1 cellular context compared by ENCODE assay signal in the genomic region with DNA sequence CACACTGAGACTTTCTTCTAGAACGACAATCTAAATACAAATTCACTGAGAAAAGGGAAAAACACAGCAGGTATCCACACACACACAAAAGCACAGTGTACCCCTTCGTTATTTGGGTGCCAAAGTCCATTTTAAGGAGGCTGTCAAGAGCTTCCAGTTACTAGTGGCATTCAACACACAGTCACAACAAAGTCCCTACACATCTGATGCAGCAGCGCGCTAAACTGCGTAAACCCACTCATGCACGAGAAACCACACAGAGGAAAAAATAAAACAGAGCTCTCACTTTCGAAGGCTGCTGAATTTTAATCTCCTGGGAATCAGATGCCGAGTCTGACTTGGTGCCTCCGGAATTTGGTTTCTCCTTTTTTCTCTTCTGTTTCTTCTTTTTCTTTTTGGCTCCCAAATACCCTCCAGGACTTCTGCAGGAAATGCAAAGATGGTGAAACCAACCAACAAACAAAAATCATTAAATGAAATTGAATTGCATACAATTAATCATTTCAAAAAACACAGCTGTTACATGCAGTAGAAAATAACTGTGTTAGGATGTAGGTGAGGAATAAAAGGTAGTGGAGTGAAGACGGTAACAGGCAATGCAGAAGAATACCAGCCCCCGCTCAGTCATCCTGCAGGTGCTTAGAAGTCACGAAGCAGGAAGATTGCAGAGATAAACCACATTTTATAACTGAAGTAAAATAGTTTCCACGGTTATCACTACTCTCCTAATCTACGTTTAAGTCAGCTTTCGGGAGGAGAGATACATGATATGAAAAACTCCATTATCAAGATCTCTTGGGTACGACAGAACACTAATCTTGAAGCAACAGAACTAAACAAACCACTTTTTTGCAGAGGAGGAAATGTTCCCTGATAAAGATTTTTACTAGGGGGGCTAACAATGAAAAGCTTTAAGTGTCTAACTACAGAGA.
TF ChIP-seq lines count a peak whose summit lies in the region.

No MANE protein-coding gene starts in this region.

TF ChIP-seq in GM12878, 131 proteins besides CTCF, POLR2A, EP300 and RAD21 (continues in another document):
- TF ChIP-seq EZH2 (IDR thresholded peaks at IDR 0.05; ENCODE audit: borderline replicate concordance, control insufficient read depth, low read depth, low read length) (no peak), TAF1 (IDR thresholded peaks at IDR 0.05; ENCODE audit: borderline replicate concordance, low read depth, low read length) (no peak), CHD1 (IDR thresholded peaks at IDR 0.05; ENCODE audit: low read depth, low read length) (no peak), HDGF (IDR thresholded peaks at IDR 0.05) (no peak), E2F4 (IDR thresholded peaks at IDR 0.05; ENCODE audit: low read depth, low read length) (no peak), POU2F2 (IDR thresholded peaks at IDR 0.05; ENCODE audit: borderline replicate concordance, low read depth, low read length) (peak; percentile 53; the same call in 1 of the 3 replicates), ZNF592 (IDR thresholded peaks at IDR 0.05) (peak; percentile 84; the same call in 1 of the 2 replicates), STAT1 (conservative IDR thresholded peaks at IDR 0.05) (no peak), POLR2AphosphoS2 (IDR thresholded peaks at IDR 0.05; ENCODE audit: low read depth, low read length) (no peak), SRF (IDR thresholded peaks at IDR 0.05; ENCODE audit: low read depth in 2 of 2, low read length in 2 of 2) (no peak), KAT2A (conservative IDR thresholded peaks at IDR 0.05; ENCODE audit: control insufficient read depth, low read depth, low read length) (no peak), MYB (IDR thresholded peaks at IDR 0.05; ENCODE audit: borderline replicate concordance, low read depth, low read length) (0 out of 2 replicates have a peak, but pooled peaks have one; percentile 54), MYC (IDR thresholded peaks at IDR 0.05; ENCODE audit: insufficient read depth, insufficient read length, insufficient replicate concordance, low read length, severe bottlenecking) (no peak), MTA2 (IDR thresholded peaks at IDR 0.05; ENCODE audit: low read depth) (peak; percentile 97), HDAC2 (IDR thresholded peaks at IDR 0.05) (no peak), KLF5 (IDR thresholded peaks at IDR 0.05; ENCODE audit: partially characterized antibody) (peak; percentile 68), PAX5 (IDR thresholded peaks at IDR 0.05; ENCODE audit: borderline replicate concordance, low read depth, low read length) (peak; percentile 96), CBX3 (IDR thresholded peaks at IDR 0.05; ENCODE audit: borderline replicate concordance, low read depth) (no peak), PAX8 (IDR thresholded peaks at IDR 0.05) (no peak), RAD51 (IDR thresholded peaks at IDR 0.05) (no peak), TBL1XR1 (IDR thresholded peaks at IDR 0.05; ENCODE audit: low read depth, low read length) (peak; percentile 84; the same call in 1 of the 2 replicates), CHD2 (IDR thresholded peaks at IDR 0.05; ENCODE audit: borderline replicate concordance, low read depth, low read length) (peak; percentile 89; the same call in 1 of the 2 replicates), BMI1 (IDR thresholded peaks at IDR 0.05; ENCODE audit: borderline replicate concordance) (peak; percentile 77), RBBP5 (conservative IDR thresholded peaks at IDR 0.05) (no peak), JUNB (IDR thresholded peaks at IDR 0.05) (no peak; the same call in 1 of the 2 replicates), YBX1 (IDR thresholded peaks at IDR 0.05) (no peak), SMAD5 (IDR thresholded peaks at IDR 0.05; ENCODE audit: low read depth) (no peak), FOS (IDR thresholded peaks at IDR 0.05; ENCODE audit: borderline replicate concordance, extremely low read depth, insufficient read length) (no peak), BHLHE40 (IDR thresholded peaks at IDR 0.05; ENCODE audit: borderline replicate concordance in 1 of 2, low read depth in 2 of 2, low read length in 1 of 2) (peak; percentile 84 to 87), ZZZ3 (IDR thresholded peaks at IDR 0.05; ENCODE audit: control insufficient read depth, insufficient read length, low read depth) (no peak), LARP7 (IDR thresholded peaks at IDR 0.05) (no peak), SIN3A (IDR thresholded peaks at IDR 0.05; ENCODE audit: low read depth, low read length) (no peak), SMARCA5 (IDR thresholded peaks at IDR 0.05) (no peak), SUZ12 (IDR thresholded peaks at IDR 0.05; ENCODE audit: unreplicated experiment) (no peak), NR2F1 (conservative IDR thresholded peaks at IDR 0.05) (peak; percentile 49; the same call in 1 of the 2 replicates), DPF2 (IDR thresholded peaks at IDR 0.05) (peak; percentile 90), ZSCAN29 (IDR thresholded peaks at IDR 0.05) (no peak)
- TF ChIP-seq, protein P1, sequence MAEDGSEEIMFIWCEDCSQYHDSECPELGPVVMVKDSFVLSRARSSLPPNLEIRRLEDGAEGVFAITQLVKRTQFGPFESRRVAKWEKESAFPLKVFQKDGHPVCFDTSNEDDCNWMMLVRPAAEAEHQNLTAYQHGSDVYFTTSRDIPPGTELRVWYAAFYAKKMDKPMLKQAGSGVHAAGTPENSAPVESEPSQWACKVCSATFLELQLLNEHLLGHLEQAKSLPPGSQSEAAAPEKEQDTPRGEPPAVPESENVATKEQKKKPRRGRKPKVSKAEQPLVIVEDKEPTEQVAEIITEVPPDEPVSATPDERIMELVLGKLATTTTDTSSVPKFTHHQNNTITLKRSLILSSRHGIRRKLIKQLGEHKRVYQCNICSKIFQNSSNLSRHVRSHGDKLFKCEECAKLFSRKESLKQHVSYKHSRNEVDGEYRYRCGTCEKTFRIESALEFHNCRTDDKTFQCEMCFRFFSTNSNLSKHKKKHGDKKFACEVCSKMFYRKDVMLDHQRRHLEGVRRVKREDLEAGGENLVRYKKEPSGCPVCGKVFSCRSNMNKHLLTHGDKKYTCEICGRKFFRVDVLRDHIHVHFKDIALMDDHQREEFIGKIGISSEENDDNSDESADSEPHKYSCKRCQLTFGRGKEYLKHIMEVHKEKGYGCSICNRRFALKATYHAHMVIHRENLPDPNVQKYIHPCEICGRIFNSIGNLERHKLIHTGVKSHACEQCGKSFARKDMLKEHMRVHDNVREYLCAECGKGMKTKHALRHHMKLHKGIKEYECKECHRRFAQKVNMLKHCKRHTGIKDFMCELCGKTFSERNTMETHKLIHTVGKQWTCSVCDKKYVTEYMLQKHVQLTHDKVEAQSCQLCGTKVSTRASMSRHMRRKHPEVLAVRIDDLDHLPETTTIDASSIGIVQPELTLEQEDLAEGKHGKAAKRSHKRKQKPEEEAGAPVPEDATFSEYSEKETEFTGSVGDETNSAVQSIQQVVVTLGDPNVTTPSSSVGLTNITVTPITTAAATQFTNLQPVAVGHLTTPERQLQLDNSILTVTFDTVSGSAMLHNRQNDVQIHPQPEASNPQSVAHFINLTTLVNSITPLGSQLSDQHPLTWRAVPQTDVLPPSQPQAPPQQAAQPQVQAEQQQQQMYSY (CRISPR knock-in tag; IDR thresholded peaks at IDR 0.05), result no peak
- TF ChIP-seq, protein P2, sequence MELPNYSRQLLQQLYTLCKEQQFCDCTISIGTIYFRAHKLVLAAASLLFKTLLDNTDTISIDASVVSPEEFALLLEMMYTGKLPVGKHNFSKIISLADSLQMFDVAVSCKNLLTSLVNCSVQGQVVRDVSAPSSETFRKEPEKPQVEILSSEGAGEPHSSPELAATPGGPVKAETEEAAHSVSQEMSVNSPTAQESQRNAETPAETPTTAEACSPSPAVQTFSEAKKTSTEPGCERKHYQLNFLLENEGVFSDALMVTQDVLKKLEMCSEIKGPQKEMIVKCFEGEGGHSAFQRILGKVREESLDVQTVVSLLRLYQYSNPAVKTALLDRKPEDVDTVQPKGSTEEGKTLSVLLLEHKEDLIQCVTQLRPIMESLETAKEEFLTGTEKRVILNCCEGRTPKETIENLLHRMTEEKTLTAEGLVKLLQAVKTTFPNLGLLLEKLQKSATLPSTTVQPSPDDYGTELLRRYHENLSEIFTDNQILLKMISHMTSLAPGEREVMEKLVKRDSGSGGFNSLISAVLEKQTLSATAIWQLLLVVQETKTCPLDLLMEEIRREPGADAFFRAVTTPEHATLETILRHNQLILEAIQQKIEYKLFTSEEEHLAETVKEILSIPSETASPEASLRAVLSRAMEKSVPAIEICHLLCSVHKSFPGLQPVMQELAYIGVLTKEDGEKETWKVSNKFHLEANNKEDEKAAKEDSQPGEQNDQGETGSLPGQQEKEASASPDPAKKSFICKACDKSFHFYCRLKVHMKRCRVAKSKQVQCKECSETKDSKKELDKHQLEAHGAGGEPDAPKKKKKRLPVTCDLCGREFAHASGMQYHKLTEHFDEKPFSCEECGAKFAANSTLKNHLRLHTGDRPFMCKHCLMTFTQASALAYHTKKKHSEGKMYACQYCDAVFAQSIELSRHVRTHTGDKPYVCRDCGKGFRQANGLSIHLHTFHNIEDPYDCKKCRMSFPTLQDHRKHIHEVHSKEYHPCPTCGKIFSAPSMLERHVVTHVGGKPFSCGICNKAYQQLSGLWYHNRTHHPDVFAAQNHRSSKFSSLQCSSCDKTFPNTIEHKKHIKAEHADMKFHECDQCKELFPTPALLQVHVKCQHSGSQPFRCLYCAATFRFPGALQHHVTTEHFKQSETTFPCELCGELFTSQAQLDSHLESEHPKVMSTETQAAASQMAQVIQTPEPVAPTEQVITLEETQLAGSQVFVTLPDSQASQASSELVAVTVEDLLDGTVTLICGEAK (IDR thresholded peaks at IDR 0.05; ENCODE audit: borderline replicate concordance), result no peak
- TF ChIP-seq, protein P3, sequence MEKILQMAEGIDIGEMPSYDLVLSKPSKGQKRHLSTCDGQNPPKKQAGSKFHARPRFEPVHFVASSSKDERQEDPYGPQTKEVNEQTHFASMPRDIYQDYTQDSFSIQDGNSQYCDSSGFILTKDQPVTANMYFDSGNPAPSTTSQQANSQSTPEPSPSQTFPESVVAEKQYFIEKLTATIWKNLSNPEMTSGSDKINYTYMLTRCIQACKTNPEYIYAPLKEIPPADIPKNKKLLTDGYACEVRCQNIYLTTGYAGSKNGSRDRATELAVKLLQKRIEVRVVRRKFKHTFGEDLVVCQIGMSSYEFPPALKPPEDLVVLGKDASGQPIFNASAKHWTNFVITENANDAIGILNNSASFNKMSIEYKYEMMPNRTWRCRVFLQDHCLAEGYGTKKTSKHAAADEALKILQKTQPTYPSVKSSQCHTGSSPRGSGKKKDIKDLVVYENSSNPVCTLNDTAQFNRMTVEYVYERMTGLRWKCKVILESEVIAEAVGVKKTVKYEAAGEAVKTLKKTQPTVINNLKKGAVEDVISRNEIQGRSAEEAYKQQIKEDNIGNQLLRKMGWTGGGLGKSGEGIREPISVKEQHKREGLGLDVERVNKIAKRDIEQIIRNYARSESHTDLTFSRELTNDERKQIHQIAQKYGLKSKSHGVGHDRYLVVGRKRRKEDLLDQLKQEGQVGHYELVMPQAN (conservative IDR thresholded peaks at IDR 0.05), result no peak
- TF ChIP-seq, protein P4, sequence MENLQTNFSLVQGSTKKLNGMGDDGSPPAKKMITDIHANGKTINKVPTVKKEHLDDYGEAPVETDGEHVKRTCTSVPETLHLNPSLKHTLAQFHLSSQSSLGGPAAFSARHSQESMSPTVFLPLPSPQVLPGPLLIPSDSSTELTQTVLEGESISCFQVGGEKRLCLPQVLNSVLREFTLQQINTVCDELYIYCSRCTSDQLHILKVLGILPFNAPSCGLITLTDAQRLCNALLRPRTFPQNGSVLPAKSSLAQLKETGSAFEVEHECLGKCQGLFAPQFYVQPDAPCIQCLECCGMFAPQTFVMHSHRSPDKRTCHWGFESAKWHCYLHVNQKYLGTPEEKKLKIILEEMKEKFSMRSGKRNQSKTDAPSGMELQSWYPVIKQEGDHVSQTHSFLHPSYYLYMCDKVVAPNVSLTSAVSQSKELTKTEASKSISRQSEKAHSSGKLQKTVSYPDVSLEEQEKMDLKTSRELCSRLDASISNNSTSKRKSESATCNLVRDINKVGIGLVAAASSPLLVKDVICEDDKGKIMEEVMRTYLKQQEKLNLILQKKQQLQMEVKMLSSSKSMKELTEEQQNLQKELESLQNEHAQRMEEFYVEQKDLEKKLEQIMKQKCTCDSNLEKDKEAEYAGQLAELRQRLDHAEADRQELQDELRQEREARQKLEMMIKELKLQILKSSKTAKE (IDR thresholded peaks at IDR 0.05; ENCODE audit: low read depth, poor library complexity, severe bottlenecking), result peak; percentile 93
- TF ChIP-seq, protein P5, sequence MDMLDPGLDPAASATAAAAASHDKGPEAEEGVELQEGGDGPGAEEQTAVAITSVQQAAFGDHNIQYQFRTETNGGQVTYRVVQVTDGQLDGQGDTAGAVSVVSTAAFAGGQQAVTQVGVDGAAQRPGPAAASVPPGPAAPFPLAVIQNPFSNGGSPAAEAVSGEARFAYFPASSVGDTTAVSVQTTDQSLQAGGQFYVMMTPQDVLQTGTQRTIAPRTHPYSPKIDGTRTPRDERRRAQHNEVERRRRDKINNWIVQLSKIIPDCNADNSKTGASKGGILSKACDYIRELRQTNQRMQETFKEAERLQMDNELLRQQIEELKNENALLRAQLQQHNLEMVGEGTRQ (IDR thresholded peaks at IDR 0.05; ENCODE audit: borderline replicate concordance, low read depth, low read length), result no peak
